In genomic region chr5:54868511-54869483, GRCh38 we compare ENCODE assay signal across 16 cellular contexts.
DNase-seq lines count a peak whose midpoint lies in the region; ATAC-seq and TF ChIP-seq lines count a peak whose summit lies in the region.
"Had no signal": no experiment of that assay in that cellular context is flagged by ENCODE, and none has a peak within 500 bp of the region (broad histone marks: within the 10 kb centered on the region; RNA-seq: fewer than 3 reads in every experiment).

No MANE protein-coding gene starts in this region.

- no peaks in the 10 kb centered on the region for H3K36me3 Mint-ChIP-seq in activated T-helper 2 cell treated with anti-CD3 and anti-CD28 coated beads, Interferon-gamma antibody, Interleukin-2, Interleukin-4, amounts not matched to agents 10 μg/mL and 5 μg/mL and 100 μg/mL, durations not matched to agents 14 hours and 24 hours and 36 hours (ENCODE audit: low read depth)

- H3K79me2 ChIP-seq in PC-9 (ENCODE audit: low read depth): no peaks in the 10 kb centered on the region

- H3K4me2 ChIP-seq in PC-9: no peak overlapping the region
- H3K4me2 ChIP-seq: BLaER1 had no signal

- POLR2A ChIA-PET in PC-9 (lab: Charles Lee; ENCODE audit: unreplicated experiment): interaction anchor here (0.6 kb wide), 1 partner anchor 379 kb away, joined by 4 read pairs; no protein-coding TSS in a partner anchor

- no peaks in the 10 kb centered on the region for H3K36me3 ChIP-seq in PC-9 (ENCODE audit: low read depth)
- H3K36me3 ChIP-seq: BLaER1, esophagus squamous epithelium, neutrophil had no signal

- H3F3A ChIP-seq in PC-9 (ENCODE audit: insufficient read depth, low read depth): peaks cover 2% of the 10 kb centered on the region; the same call in 1 of the 2 replicates

- no peaks in the 10 kb centered on the region for H3K9me2 ChIP-seq in PC-9 (ENCODE audit: insufficient read depth)

- intact Hi-C loops in activated T-helper 2 cell treated with anti-CD3 and anti-CD28 coated beads, Interferon-gamma antibody, Interleukin-2, Interleukin-4, amounts not matched to agents 10 μg/mL and 5 μg/mL and 100 μg/mL, durations not matched to agents 14 hours and 24 hours and 36 hours (cut with micrococcal nuclease): loop anchor here (1.0 to 5.0 kb wide), 6 partner anchors 34 to 1459 kb away; partner anchors contain the start of gene ARL15
- intact Hi-C loops in left ventricle myocardium superior (cut with micrococcal nuclease): no loop called here
- intact Hi-C loops in PC-9 (cut with micrococcal nuclease; ENCODE audit: unreplicated experiment): no loop called here

- H3K4me3 ChIP-seq in PC-9: no peak overlapping the region
- H3K4me3 ChIP-seq: BLaER1, esophagus squamous epithelium had no signal

- H3K27me3 ChIP-seq in PC-9 (ENCODE audit: insufficient read depth, low read depth): no peaks in the 10 kb centered on the region
- H3K27me3 ChIP-seq: BLaER1, neutrophil had no signal

- H3K9me3 ChIP-seq in PC-9 (ENCODE audit: insufficient read depth, low read depth): no peaks in the 10 kb centered on the region
- H3K9me3 ChIP-seq: esophagus squamous epithelium, neutrophil had no signal

- no peak overlapping the region for H2AFZ ChIP-seq in PC-9

- H3K27me3 Mint-ChIP-seq in activated T-helper 2 cell treated with anti-CD3 and anti-CD28 coated beads, Interferon-gamma antibody, Interleukin-2, Interleukin-4, amounts not matched to agents 10 μg/mL and 5 μg/mL and 100 μg/mL, durations not matched to agents 14 hours and 24 hours and 36 hours (ENCODE audit: low read depth): peaks cover 61% of the 10 kb centered on the region

- no peak overlapping the region for H3K27ac ChIP-seq in PC-9
- H3K27ac ChIP-seq: BLaER1, esophagus squamous epithelium, neutrophil had no signal

- H3K27ac Mint-ChIP-seq in activated T-helper 2 cell treated with anti-CD3 and anti-CD28 coated beads, Interferon-gamma antibody, Interleukin-2, Interleukin-4, amounts not matched to agents 10 μg/mL and 5 μg/mL and 100 μg/mL, durations not matched to agents 14 hours and 24 hours and 36 hours: peak overlapping the region; percentile 44

- BruUV-seq in PC-9 (replicated peaks; lab: Mats Ljungman, UMichigan): no TSS peak

- peak; percentile 53 for DNase-seq in activated CD4-positive, alpha-beta T cell treated with anti-CD3 and anti-CD28 coated beads for 48 hours
- no peak for DNase-seq in activated CD4-positive, alpha-beta T cell treated with anti-CD3 and anti-CD28 coated beads for 1 hour
- DNase-seq in activated T-helper 2 cell treated with anti-CD3 and anti-CD28 coated beads, Interferon-gamma antibody, Interleukin-2, Interleukin-4, amounts not matched to agents 10 μg/mL and 5 μg/mL and 100 μg/mL, durations not matched to agents 14 hours and 24 hours and 36 hours (ENCODE audit: low spot score): no peak
- peak in 2 of 3 donors; percentile 20 to 21 for DNase-seq in stimulated activated CD4-positive, alpha-beta T cell treated with anti-CD3 and anti-CD28 coated beads, TNF-alpha, amount 100 ng/mL, for 48 hours (ENCODE audit: low read depth in 3 of 3)
- no peak for DNase-seq in left ventricle myocardium superior
- DNase-seq in PC-9: no peak
- DNase-seq: aorta; effector CD4-positive, alpha-beta T cell; esophagus squamous epithelium; NCI-H1105 treated with DMSO at 0.1 percent for 48 hours; NCI-H2171; SHP77 had no signal

- peaks cover 10% of the 10 kb centered on the region for H3K4me1 ChIP-seq in PC-9 (replicated peaks; ENCODE audit: insufficient read depth)
- H3K4me1 ChIP-seq: BLaER1 had no signal

- H3K4me3 Mint-ChIP-seq in activated T-helper 2 cell treated with anti-CD3 and anti-CD28 coated beads, Interferon-gamma antibody, Interleukin-2, Interleukin-4, amounts not matched to agents 10 μg/mL and 5 μg/mL and 100 μg/mL, durations not matched to agents 14 hours and 24 hours and 36 hours (ENCODE audit: low read depth): no peak overlapping the region

- no peak for TF ChIP-seq CTCF in PC-9 (conservative IDR thresholded peaks at IDR 0.05)

- H3K9me3 Mint-ChIP-seq in activated T-helper 2 cell treated with anti-CD3 and anti-CD28 coated beads, Interferon-gamma antibody, Interleukin-2, Interleukin-4, amounts not matched to agents 10 μg/mL and 5 μg/mL and 100 μg/mL, durations not matched to agents 14 hours and 24 hours and 36 hours: no peaks in the 10 kb centered on the region

- CTCF ChIA-PET in PC-9 (lab: Charles Lee): no interaction called here

- peak; percentile 68 for ATAC-seq in HG02885 (IDR thresholded peaks at IDR 0.05; ENCODE audit: poor library complexity, unreplicated experiment)
- no peak for ATAC-seq in left ventricle myocardium superior
- ATAC-seq in GM21367 (IDR thresholded peaks at IDR 0.05; ENCODE audit: unreplicated experiment): no peak

- no peaks in the 10 kb centered on the region for H4K20me1 ChIP-seq in PC-9 (ENCODE audit: insufficient read depth)
- H4K20me1 ChIP-seq: BLaER1 had no signal

- peaks cover 29% of the 10 kb centered on the region for H3K4me1 Mint-ChIP-seq in activated T-helper 2 cell treated with anti-CD3 and anti-CD28 coated beads, Interferon-gamma antibody, Interleukin-2, Interleukin-4, amounts not matched to agents 10 μg/mL and 5 μg/mL and 100 μg/mL, durations not matched to agents 14 hours and 24 hours and 36 hours (ENCODE audit: low read depth)

Comparison
In these comparisons a context has a peak if more than half of its experiments do, and no peak if none do; other contexts are left out.
1. DNase-seq: peak in activated CD4-positive, alpha-beta T cell treated with anti-CD3 and anti-CD28 coated beads for 48 hours (single experiment) and stimulated activated CD4-positive, alpha-beta T cell treated with anti-CD3 and anti-CD28 coated beads, TNF-alpha, amount 100 ng/mL, for 48 hours (2 of 3); none in activated CD4-positive, alpha-beta T cell treated with anti-CD3 and anti-CD28 coated beads for 1 hour (single experiment), activated T-helper 2 cell treated with anti-CD3 and anti-CD28 coated beads, Interferon-gamma antibody, Interleukin-2, Interleukin-4, amounts not matched to agents 10 μg/mL and 5 μg/mL and 100 μg/mL, durations not matched to agents 14 hours and 24 hours and 36 hours (single experiment), left ventricle myocardium superior (single experiment) and PC-9 (0 of 2).